Comparison of ENCODE assay signal across 34 cellular contexts in the genomic region with DNA sequence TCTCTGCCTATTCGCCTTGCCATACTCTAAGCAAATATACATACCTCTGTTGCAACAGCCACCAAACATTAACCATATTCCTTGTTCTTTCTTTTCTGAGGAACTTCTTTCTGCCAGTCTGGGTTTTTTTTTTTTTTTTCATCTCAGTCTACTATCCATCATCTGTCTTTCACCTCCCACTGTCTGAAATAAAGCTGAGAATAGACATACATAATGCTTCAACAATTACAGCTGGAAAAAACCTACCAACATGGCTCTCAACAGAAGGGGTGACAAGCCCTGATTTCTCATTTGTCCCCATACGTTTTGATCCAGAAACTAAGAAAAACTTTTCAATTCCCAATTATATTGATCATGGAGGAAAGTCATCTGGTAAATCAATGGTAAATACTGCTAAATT.
"Had no signal": no experiment of that assay in that cellular context is flagged by ENCODE, and none has a peak within 500 bp of the region (broad histone marks: within the 10 kb centered on the region; RNA-seq: fewer than 3 reads in every experiment).

No MANE protein-coding gene starts in this region.

- H3K9me3 ChIP-seq: MG63 had no signal

- DNase-seq: Karpas-422, Kasumi-1, MG63, MM.1S, MV-4-11, NCI-H1048, NCI-H1092, NCI-H1092 treated with DMSO at 0.1 percent for 48 hours, NCI-H1105, NCI-H1105 treated with DMSO at 0.1 percent for 48 hours, NCI-H1417, NCI-H1417 treated with DMSO at 0.1 percent for 48 hours, NCI-H1436, NCI-H1436 treated with DMSO at 0.1 percent for 48 hours, NCI-H146, NCI-H1694, NCI-H1694 treated with DMSO at 0.1 percent for 48 hours, NCI-H187, NCI-H187 treated with DMSO at 0.1 percent for 48 hours, NCI-H1930, NCI-H2029, NCI-H2029 treated with DMSO at 0.1 percent for 48 hours, NCI-H2081, NCI-H2081 treated with DMSO at 0.1 percent for 48 hours, NCI-H2107, NCI-H2171, NCI-H2171 treated with DMSO at 0.1 percent for 48 hours, NCI-H2227 treated with DMSO at 0.1 percent for 48 hours, NCI-H226, NCI-H345, NCI-H446, NCI-H446 treated with DMSO at 0.1 percent for 48 hours, NCI-H510A, NCI-H510A treated with DMSO at 0.1 percent for 48 hours had no signal

- H3K27me3 ChIP-seq: MG63 had no signal

- H3K4me3 ChIP-seq: MG63 had no signal

- H3K36me3 ChIP-seq: MG63 had no signal
